Comparison of ENCODE assay signal across 17 cellular contexts in genomic region chr16:23950898-23951297, GRCh38.
DNase-seq lines count a peak whose midpoint lies in the region; ATAC-seq and TF ChIP-seq lines count a peak whose summit lies in the region.
"Had no signal": no experiment of that assay in that cellular context is flagged by ENCODE, and none has a peak within 500 bp of the region (broad histone marks: within the 10 kb centered on the region; RNA-seq: fewer than 3 reads in every experiment).

No MANE protein-coding gene starts in this region.

- H3K9ac ChIP-seq in Loucy (ENCODE audit: low read depth, low read length, poor library complexity, severe bottlenecking): peak overlapping the region; percentile 75
- H3K9ac ChIP-seq: GM23248 had no signal

- TF ChIP-seq CTCF in Loucy (conservative IDR thresholded peaks at IDR 0.05; ENCODE audit: low read length) (no peak), neutrophil (IDR thresholded peaks at IDR 0.05) (no peak)

- H3F3A ChIP-seq in Loucy (ENCODE audit: low read depth): peaks cover 13% of the 10 kb centered on the region

- no peaks in the 10 kb centered on the region for H3K9me2 ChIP-seq in Loucy (replicated peaks; ENCODE audit: low read depth, low read length)

- H3K4me1 ChIP-seq in Loucy (ENCODE audit: insufficient read depth, low read length, poor library complexity, severe bottlenecking) (peaks cover 61% of the 10 kb centered on the region), neutrophil (ENCODE audit: control insufficient read depth in 1 of 2, insufficient read depth in 1 of 2, low read depth in 1 of 2, low read length in 1 of 2) (peaks cover 26 to 31% of the 10 kb centered on the region in 2 experiments)
- H3K4me1 ChIP-seq: A549 had no signal

- H3K36me3 ChIP-seq in Loucy (ENCODE audit: insufficient read depth, low read length): no peaks in the 10 kb centered on the region
- peaks cover 7% of the 10 kb centered on the region for H3K36me3 ChIP-seq in neutrophil
- H3K36me3 ChIP-seq: heart left ventricle, left lung, upper lobe of left lung had no signal

- no peak overlapping the region for H2AFZ ChIP-seq in Loucy (ENCODE audit: low read length)
- H2AFZ ChIP-seq: GM23248 had no signal

- peak overlapping the region; percentile 38 to 95 for H3K27ac Mint-ChIP-seq in activated naive CD4-positive, alpha-beta T cell treated with anti-CD3 and anti-CD28 coated beads, Interleukin-2, amount 50 U/mL, for 72 hours
- H3K27ac Mint-ChIP-seq: nephron had no signal

- H3K9me3 ChIP-seq in Loucy (ENCODE audit: insufficient read depth, low read depth, low read length) (no peaks in the 10 kb centered on the region), neutrophil (no peaks in the 10 kb centered on the region)
- H3K9me3 ChIP-seq: A549, heart left ventricle, left lung, upper lobe of left lung had no signal

- H3K4me2 ChIP-seq in Loucy (ENCODE audit: low read depth, low read length, poor library complexity, severe bottlenecking): peak overlapping the region; percentile 73
- H3K4me2 ChIP-seq: A549 had no signal

- no peaks in the 10 kb centered on the region for H4K20me1 ChIP-seq in Loucy (ENCODE audit: insufficient read depth, low read length, poor library complexity, severe bottlenecking)

- H3K27ac ChIP-seq in neutrophil: peak overlapping the region; percentile 0
- H3K27ac ChIP-seq: A549, GM23248 had no signal

- H3K27me3 ChIP-seq in Loucy (ENCODE audit: insufficient read depth, low read length, poor library complexity, severe bottlenecking) (no peaks in the 10 kb centered on the region), neutrophil (no peaks in the 10 kb centered on the region)
- H3K27me3 ChIP-seq: left lung, upper lobe of left lung had no signal

- ATAC-seq in activated naive CD4-positive, alpha-beta T cell treated with anti-CD3 and anti-CD28 coated beads, Interleukin-2, amount 50 U/mL, for 72 hours: peak; percentile 34 to 63
- ATAC-seq in left lobe of liver: no peak
- ATAC-seq: A549, heart left ventricle, PC-3 had no signal

- peak; percentile 39 for DNase-seq in activated CD4-positive, alpha-beta T cell treated with anti-CD3 and anti-CD28 coated beads for 48 hours
- DNase-seq in activated CD4-positive, alpha-beta T cell treated with anti-CD3 and anti-CD28 coated beads for 1 hour: no peak
- DNase-seq in activated naive CD4-positive, alpha-beta T cell treated with anti-CD3 and anti-CD28 coated beads, Interleukin-2, amount 50 U/mL, for 72 hours (ENCODE audit: low spot score in 2 of 2): no peak
- DNase-seq in erythroblast (lab: John Stamatoyannopoulos, UW): no peak
- no peak for DNase-seq in left lobe of liver (ENCODE audit: low spot score)
- DNase-seq in occipital lobe (lab: John Stamatoyannopoulos, UW): no peak
- DNase-seq: DMS 273 treated with DMSO at 0.1 percent for 48 hours, GM23248, heart left ventricle, left lung, NCI-H2171, PC-3, upper lobe of left lung had no signal

- peaks cover 80% of the 10 kb centered on the region for H3K79me2 ChIP-seq in Loucy (ENCODE audit: insufficient read depth, low read length)

- peak overlapping the region; percentile 66 for H3K4me3 ChIP-seq in Loucy (ENCODE audit: low read length, poor library complexity, severe bottlenecking)
- no peak overlapping the region for H3K4me3 ChIP-seq in neutrophil (ENCODE audit: low read depth in 1 of 2, low read length in 1 of 2)
- H3K4me3 ChIP-seq: A549, GM23248, heart left ventricle, left lung, upper lobe of left lung had no signal

- peaks cover 0 to 12% of the 10 kb centered on the region in 2 donors for H3K36me3 Mint-ChIP-seq in activated naive CD4-positive, alpha-beta T cell treated with anti-CD3 and anti-CD28 coated beads, Interleukin-2, amount 50 U/mL, for 72 hours

- peaks cover 0 to 4% of the 10 kb centered on the region in 2 donors for H3K9me3 Mint-ChIP-seq in activated naive CD4-positive, alpha-beta T cell treated with anti-CD3 and anti-CD28 coated beads, Interleukin-2, amount 50 U/mL, for 72 hours
- H3K9me3 Mint-ChIP-seq: nephron had no signal

- no peak for TF ChIP-seq POLR2A in erythroblast (IDR thresholded peaks at IDR 0.05; ENCODE audit: low read length)
